In the genomic region with DNA sequence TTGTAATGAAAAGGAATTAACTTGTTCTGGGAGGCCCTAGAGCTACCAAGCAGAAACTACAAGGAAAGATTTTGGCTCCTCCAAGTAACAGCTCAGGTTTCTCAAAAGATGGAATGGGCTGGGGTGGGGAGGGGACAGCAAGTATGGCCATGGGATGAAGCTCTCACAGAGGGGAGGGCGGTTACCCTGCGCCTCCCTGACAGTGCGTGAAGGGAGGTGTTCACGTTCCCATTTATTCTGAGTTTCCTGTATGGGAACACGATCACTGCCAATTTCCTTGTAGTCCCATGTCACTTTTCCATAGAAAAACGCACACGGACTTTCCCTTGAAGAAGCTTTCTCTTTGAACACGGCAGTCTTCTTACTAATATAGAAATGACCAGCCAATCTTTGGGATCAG, we compare ENCODE assay signal across 8 cellular contexts. TPM values are rescaled to one million over a fixed set of nuclear protein-coding genes. Genes with fewer than 3 reads are reported as not detected.
A peak's percentile ranks its signal among the peaks of the same experiment; 100 is the strongest.
DNase-seq lines count a peak whose midpoint lies in the region; ATAC-seq and TF ChIP-seq lines count a peak whose summit lies in the region.

No MANE protein-coding gene starts in this region.

- no peaks in the 10 kb centered on the region for H3K9me2 ChIP-seq in Loucy (replicated peaks; ENCODE audit: low read depth, low read length)

- H3K36me3 Mint-ChIP-seq in CD4-positive, alpha-beta memory T cell: peaks cover 22 to 58% of the 10 kb centered on the region in 2 donors
- peaks cover 38% of the 10 kb centered on the region for H3K36me3 Mint-ChIP-seq in effector memory CD8-positive, alpha-beta T cell (ENCODE audit: insufficient read depth)
- peaks cover 11% of the 10 kb centered on the region for H3K36me3 Mint-ChIP-seq in neural progenitor cell

- H3K27me3 ChIP-seq in CD4-positive, alpha-beta memory T cell (ENCODE audit: insufficient read depth, low read length): no peaks in the 10 kb centered on the region
- H3K27me3 ChIP-seq in Loucy (ENCODE audit: insufficient read depth, low read length, poor library complexity, severe bottlenecking): no peaks in the 10 kb centered on the region
- H3K27me3 ChIP-seq in neural progenitor cell: no peaks in the 10 kb centered on the region

- H3K27ac Mint-ChIP-seq in CD4-positive, alpha-beta memory T cell: peak overlapping the region; percentile 80 to 96 (median 89)
- H3K27ac Mint-ChIP-seq in effector memory CD8-positive, alpha-beta T cell: peak overlapping the region; percentile 91 to 98
- H3K27ac Mint-ChIP-seq in neural progenitor cell: no peak overlapping the region

- peaks cover 17% of the 10 kb centered on the region for H4K20me1 ChIP-seq in Loucy (ENCODE audit: insufficient read depth, low read length, poor library complexity, severe bottlenecking)
- peaks cover 13% of the 10 kb centered on the region for H4K20me1 ChIP-seq in neural progenitor cell (ENCODE audit: low read depth)

- H3K79me2 ChIP-seq in Loucy (ENCODE audit: insufficient read depth, low read length): peaks cover 95% of the 10 kb centered on the region
- peaks cover 79% of the 10 kb centered on the region for H3K79me2 ChIP-seq in neural progenitor cell (ENCODE audit: low read depth)

- intact Hi-C loops in CD4-positive, alpha-beta memory T cell (cut with micrococcal nuclease): no loop called here

- peaks cover 96% of the 10 kb centered on the region for H3K4me1 ChIP-seq in CD4-positive, alpha-beta memory T cell (ENCODE audit: insufficient read depth, low read length)
- H3K4me1 ChIP-seq in Loucy (ENCODE audit: insufficient read depth, low read length, poor library complexity, severe bottlenecking): peaks cover 60% of the 10 kb centered on the region
- peaks cover 52% of the 10 kb centered on the region for H3K4me1 ChIP-seq in neural progenitor cell

- no peaks in the 10 kb centered on the region for H3K9me3 ChIP-seq in CD4-positive, alpha-beta memory T cell (ENCODE audit: control insufficient read depth in 1 of 2, low read length in 2 of 2)
- H3K9me3 ChIP-seq in Loucy (ENCODE audit: insufficient read depth, low read depth, low read length) (no peaks in the 10 kb centered on the region), neural progenitor cell (ENCODE audit: low read depth) (no peaks in the 10 kb centered on the region)

- H3K36me3 ChIP-seq in CD4-positive, alpha-beta memory T cell (ENCODE audit: insufficient read depth, low read length): no peaks in the 10 kb centered on the region
- peaks cover 3% of the 10 kb centered on the region; the same call in 1 of the 2 replicates for H3K36me3 ChIP-seq in Loucy (ENCODE audit: insufficient read depth, low read length)
- no peaks in the 10 kb centered on the region for H3K36me3 ChIP-seq in neural progenitor cell

- no peak for ATAC-seq in effector memory CD8-positive, alpha-beta T cell (replicated peaks)
- ATAC-seq in GM18498 (IDR thresholded peaks at IDR 0.05; ENCODE audit: unreplicated experiment) (no peak), HG03378 (IDR thresholded peaks at IDR 0.05; ENCODE audit: unreplicated experiment) (no peak)

- H3F3A ChIP-seq in Loucy (ENCODE audit: low read depth) (no peaks in the 10 kb centered on the region), neural progenitor cell (ENCODE audit: low read depth) (peaks cover 43% of the 10 kb centered on the region)

- TF ChIP-seq CTCF in Loucy (conservative IDR thresholded peaks at IDR 0.05; ENCODE audit: low read length) (no peak), neural progenitor cell (IDR thresholded peaks at IDR 0.05) (no peak)

- no peak overlapping the region for H3K4me2 ChIP-seq in Loucy (ENCODE audit: low read depth, low read length, poor library complexity, severe bottlenecking)
- H3K4me2 ChIP-seq in neural progenitor cell: peak overlapping the region; percentile 61

- H2AFZ ChIP-seq in Loucy (ENCODE audit: low read length) (no peak overlapping the region), neural progenitor cell (replicated peaks) (no peak overlapping the region)

- peak overlapping the region; percentile 63 for H3K27ac ChIP-seq in CD4-positive, alpha-beta memory T cell (ENCODE audit: low read depth, low read length)
- H3K27ac ChIP-seq in neural progenitor cell: no peak overlapping the region

- CTCF ChIA-PET in CD4-positive, alpha-beta memory T cell (lab: Charles Lee; ENCODE audit: partially characterized antibody): interaction anchor here (0.5 to 3.7 kb wide), 9 partner anchors 9 to 258 kb away, joined by 3 to 13 read pairs (median 3); no protein-coding TSS in a partner anchor

- H3K4me3 Mint-ChIP-seq in CD4-positive, alpha-beta memory T cell: peak overlapping the region in 7 of 8 donors; percentile 53 to 76 (median 68)
- H3K4me3 Mint-ChIP-seq in effector memory CD8-positive, alpha-beta T cell: peak overlapping the region; percentile 68 to 79
- H3K4me3 Mint-ChIP-seq in neural progenitor cell: no peak overlapping the region

- no peaks in the 10 kb centered on the region for H3K27me3 Mint-ChIP-seq in CD4-positive, alpha-beta memory T cell
- no peaks in the 10 kb centered on the region for H3K27me3 Mint-ChIP-seq in effector memory CD8-positive, alpha-beta T cell
- H3K27me3 Mint-ChIP-seq in neural progenitor cell (ENCODE audit: insufficient read depth, low read depth): peaks cover 5% of the 10 kb centered on the region

- no peaks in the 10 kb centered on the region for H3K9me3 Mint-ChIP-seq in CD4-positive, alpha-beta memory T cell
- no peaks in the 10 kb centered on the region for H3K9me3 Mint-ChIP-seq in effector memory CD8-positive, alpha-beta T cell
- H3K9me3 Mint-ChIP-seq in neural progenitor cell: no peaks in the 10 kb centered on the region

- POLR2A ChIA-PET in CD4-positive, alpha-beta memory T cell (lab: Charles Lee; ENCODE audit: partially characterized antibody): interaction anchor here (0.7 to 3.3 kb wide), 9 partner anchors 11 to 199 kb away, joined by 3 to 14 read pairs (median 5); partner anchors contain the start of gene CDC42EP3

- no peak for DNase-seq in CD4-positive, alpha-beta memory T cell
- no peak for DNase-seq in effector memory CD8-positive, alpha-beta T cell
- DNase-seq in neural progenitor cell (ENCODE audit: low spot score): peak; percentile 31
- DNase-seq in DMS53 (lab: John Stamatoyannopoulos, UW): no peak
- DNase-seq in cerebellum (ENCODE audit: low spot score): no peak

- H3K4me3 ChIP-seq in CD4-positive, alpha-beta memory T cell (ENCODE audit: low read length in 2 of 2): no peak overlapping the region
- H3K4me3 ChIP-seq in Loucy (ENCODE audit: low read length, poor library complexity, severe bottlenecking) (no peak overlapping the region), neural progenitor cell (no peak overlapping the region)

- H3K9ac ChIP-seq in Loucy (ENCODE audit: low read depth, low read length, poor library complexity, severe bottlenecking): peak overlapping the region; percentile 42
- H3K9ac ChIP-seq in neural progenitor cell: no peak overlapping the region

- peaks cover 85 to 98% (median 92%) of the 10 kb centered on the region in 4 donors for H3K4me1 Mint-ChIP-seq in CD4-positive, alpha-beta memory T cell
- peaks cover 75 to 88% of the 10 kb centered on the region in 2 donors for H3K4me1 Mint-ChIP-seq in effector memory CD8-positive, alpha-beta T cell (ENCODE audit: low read depth in 2 of 2)
- H3K4me1 Mint-ChIP-seq in neural progenitor cell: peaks cover 39% of the 10 kb centered on the region

RNA-seq across cellular contexts. Expression of gene CDC42EP3, which starts 17.0 kb away (rescaled TPM):
- total RNA-seq in CD4-positive, alpha-beta memory T cell: 10 to 100 TPM; 56.1 to 60.9 TPM
- polyA plus RNA-seq in CD4-positive, alpha-beta memory T cell: 100 to 1,000 TPM in 1 of 2 donors, 10 to 100 TPM in 1; 59.3 to 107 TPM
- total RNA-seq in neural progenitor cell (ENCODE audit: low replicate concordance): 19.7 and 21.2 TPM in 2 replicates
- total RNA-seq in cerebellum: 14.7 TPM
